ENCODE assay signal across 16 cellular contexts in genomic region chr6:143620461-143620860, GRCh38. TPM values are rescaled to one million over a fixed set of nuclear protein-coding genes. Genes with fewer than 3 reads are reported as not detected.
DNase-seq lines count a peak whose midpoint lies in the region; ATAC-seq and TF ChIP-seq lines count a peak whose summit lies in the region.
"Had no signal": no experiment of that assay in that cellular context is flagged by ENCODE, and none has a peak within 500 bp of the region (broad histone marks: within the 10 kb centered on the region; RNA-seq: fewer than 3 reads in every experiment).

No MANE protein-coding gene starts in this region.

- H3K27me3 ChIP-seq in breast epithelium (no peaks in the 10 kb centered on the region), SJCRH30 (no peaks in the 10 kb centered on the region)

- H3K27me3 Mint-ChIP-seq in MCF 10A (ENCODE audit: insufficient read depth, unreplicated experiment) = no peaks in the 10 kb centered on the region
- H3K27me3 Mint-ChIP-seq: central memory CD8-positive, alpha-beta T cell had no signal

- H3K27ac ChIP-seq in breast epithelium = no peak overlapping the region
- no peak overlapping the region for H3K27ac ChIP-seq in SJCRH30
- H3K27ac ChIP-seq: WERI-Rb-1 had no signal

- POLR2A ChIA-PET in MCF 10A (lab: Yijun Ruan, JAX) = interaction anchor here (0.7 to 1.1 kb wide), 3 partner anchors 15 to 25 kb away, joined by 3 to 4 read pairs (median 4); no protein-coding TSS in a partner anchor

- TF ChIP-seq POLR2A in breast epithelium (IDR thresholded peaks at IDR 0.05) = no peak

- no peaks in the 10 kb centered on the region for H3K4me1 ChIP-seq in breast epithelium
- peaks cover 16% of the 10 kb centered on the region for H3K4me1 ChIP-seq in SJCRH30

- H3K4me3 Mint-ChIP-seq in MCF 10A (ENCODE audit: unreplicated experiment) = no peak overlapping the region
- H3K4me3 Mint-ChIP-seq: central memory CD8-positive, alpha-beta T cell had no signal

- H3K36me3 ChIP-seq in breast epithelium (no peaks in the 10 kb centered on the region), SJCRH30 (no peaks in the 10 kb centered on the region)
- H3K36me3 ChIP-seq: WERI-Rb-1 had no signal

- no TSS peak for BruUV-seq in MCF 10A (replicated peaks; lab: Mats Ljungman, UMichigan)

- CTCF ChIA-PET in MCF 10A (lab: Yijun Ruan, JAX) = interaction anchor here (0.6 to 0.9 kb wide), 2 partner anchors 25 to 454 kb away, joined by 4 read pairs; no protein-coding TSS in a partner anchor

- TF ChIP-seq CTCF in MCF 10A (IDR thresholded peaks at IDR 0.05; ENCODE audit: unreplicated experiment) = no peak
- no peak for TF ChIP-seq CTCF in breast epithelium (IDR thresholded peaks at IDR 0.05)
- TF ChIP-seq CTCF in foreskin fibroblast (IDR thresholded peaks at IDR 0.05; ENCODE audit: low read depth, low read length) = no peak

- H3K9me3 Mint-ChIP-seq in MCF 10A (ENCODE audit: unreplicated experiment) = no peaks in the 10 kb centered on the region
- H3K9me3 Mint-ChIP-seq: central memory CD8-positive, alpha-beta T cell had no signal

- H3K36me3 Mint-ChIP-seq in MCF 10A (ENCODE audit: insufficient read depth, unreplicated experiment) = no peaks in the 10 kb centered on the region

- ATAC-seq in GM18870 (IDR thresholded peaks at IDR 0.05; ENCODE audit: unreplicated experiment) (no peak), GM21360 (IDR thresholded peaks at IDR 0.05; ENCODE audit: unreplicated experiment) (no peak)

- DNase-seq in MCF 10A (ENCODE audit: unreplicated experiment) = peak; percentile 53
- DNase-seq in breast epithelium (ENCODE audit: low spot score in 2 of 2) = no peak
- peak; percentile 47 to 71 for DNase-seq in SJCRH30
- DNase-seq in foreskin fibroblast = peak; percentile 16 to 57
- no peak for DNase-seq in activated naive CD4-positive, alpha-beta T cell treated with Interleukin-2 at 50 U/mL for 16 hours
- no peak for DNase-seq in central memory CD4-positive, alpha-beta T cell
- DNase-seq: activated naive CD4-positive, alpha-beta T cell; Calu3; H7; KG1; NCI-H2081; substantia nigra; WERI-Rb-1 had no signal

- H3K9me3 ChIP-seq in breast epithelium (no peaks in the 10 kb centered on the region), SJCRH30 (replicated peaks) (no peaks in the 10 kb centered on the region)

- intact Hi-C loops in MCF 10A (cut with micrococcal nuclease) = no loop called here
- intact Hi-C loops in breast epithelium (cut with DNase I; ENCODE audit: low total_unique reads) = no loop called here

- peaks cover 19% of the 10 kb centered on the region for H3K4me1 Mint-ChIP-seq in MCF 10A (ENCODE audit: insufficient read depth, unreplicated experiment)

- H3K4me3 ChIP-seq in breast epithelium = no peak overlapping the region
- no peak overlapping the region; the same call in 1 of the 2 replicates for H3K4me3 ChIP-seq in SJCRH30
- no peak overlapping the region for H3K4me3 ChIP-seq in foreskin fibroblast (ENCODE audit: low read depth in 1 of 2, low read length in 2 of 2)

- no peak overlapping the region for H3K27ac Mint-ChIP-seq in MCF 10A (ENCODE audit: low read depth, unreplicated experiment)

RNA-seq across cellular contexts. Expression of gene PHACTR2, which starts 57.3 kb away (rescaled TPM):
- total RNA-seq in MCF 10A (2022) (30.0 and 34.4 TPM in 2 replicates), breast epithelium (10 to 100 TPM; 27.5 to 53.3 (median 52.4) TPM)
- 57.1 and 63.7 TPM in 2 replicates for total RNA-seq in SJCRH30 (2014; rRNA removed; shearing (Covaris generic))

Comparison
In these comparisons a context has a peak if more than half of its experiments do, and no peak if none do; other contexts are left out.
1. DNase-seq: peak in MCF 10A (single experiment), SJCRH30 (2 of 2) and foreskin fibroblast (2 of 2); none in breast epithelium (0 of 2), activated naive CD4-positive, alpha-beta T cell treated with Interleukin-2 at 50 U/mL for 16 hours (single experiment) and central memory CD4-positive, alpha-beta T cell (single experiment).